Comparison of ENCODE assay signal across 8 cellular contexts in the genomic region with DNA sequence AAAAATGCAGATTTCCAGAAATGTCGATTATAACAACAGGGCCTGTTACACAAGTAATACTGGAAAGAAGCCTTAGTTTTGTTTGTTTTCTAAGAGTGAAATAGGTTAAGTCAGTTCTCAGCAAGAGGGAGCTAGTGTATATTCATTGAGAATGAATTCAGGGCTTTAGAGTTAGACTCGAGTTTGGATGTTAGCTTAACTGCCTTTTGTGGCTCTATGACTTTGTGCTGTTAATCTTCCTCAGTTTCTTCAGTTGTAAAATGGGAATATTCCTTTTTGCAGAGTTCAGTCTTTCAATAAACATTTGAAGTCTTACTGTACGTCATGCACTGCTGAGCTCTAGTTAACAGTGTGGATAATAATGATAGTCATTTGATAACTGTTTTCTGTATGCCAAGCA. TPM values are rescaled to one million over a fixed set of nuclear protein-coding genes. Genes with fewer than 3 reads are reported as not detected.
DNase-seq lines count a peak whose midpoint lies in the region; ATAC-seq, FAIRE-seq and TF ChIP-seq lines count a peak whose summit lies in the region.

No MANE protein-coding gene starts in this region.

- peak overlapping the region; percentile 96 to 100 for H3K4me3 Mint-ChIP-seq in activated T-cell treated with anti-CD3 and anti-CD28 coated beads, Interleukin-2, amount 50 U/mL, for 72 hours

- intact Hi-C loops in esophagus squamous epithelium (cut with DNase I) = loop anchor here (2.0 kb wide), 1 partner anchor 33 kb away; a partner anchor contains a TSS
- intact Hi-C loops in pancreas (cut with DNase I) = no loop called here

- no peak for FAIRE-seq in pancreas (lab: Jason Lieb, UNC)
- FAIRE-seq in HTR-8/SVneo (lab: Jason Lieb, UNC) = no peak

- H3K27me3 ChIP-seq in SJSA1 (replicated peaks) (no peaks in the 10 kb centered on the region), esophagus squamous epithelium (no peaks in the 10 kb centered on the region), pancreas (no peaks in the 10 kb centered on the region)

- H3K27ac ChIP-seq in SJSA1 (peak overlapping the region; percentile 68), esophagus squamous epithelium (peak overlapping the region; percentile 91 to 97 (median 92)), pancreas (peak overlapping the region; percentile 82 to 98 (median 89))

- ATAC-seq in activated T-cell treated with anti-CD3 and anti-CD28 coated beads, Interleukin-2, amount 50 U/mL, for 72 hours (replicated peaks in 1 of 2) = no peak
- peak; percentile 9 to 44 (median 30) for ATAC-seq in pancreas
- no peak for ATAC-seq in HG03354 (IDR thresholded peaks at IDR 0.05; ENCODE audit: poor library complexity, severe bottlenecking, unreplicated experiment)
- ATAC-seq in HG02759 (IDR thresholded peaks at IDR 0.05; ENCODE audit: unreplicated experiment) = no peak

- no peaks in the 10 kb centered on the region for H3K27me3 Mint-ChIP-seq in activated T-cell treated with anti-CD3 and anti-CD28 coated beads, Interleukin-2, amount 50 U/mL, for 72 hours (ENCODE audit: low read depth)

- TF ChIP-seq CTCF in esophagus squamous epithelium (IDR thresholded peaks at IDR 0.05) (peak in 2 of 6 experiments; percentile 4 to 14), pancreas (IDR thresholded peaks at IDR 0.05) (no peak)

- WGBS in esophagus squamous epithelium, 2 donors = 1 to 2% methylated on average over 3 of the region's 3 CpGs
- 0 to 1% methylated on average over 3 of the region's 3 CpGs for WGBS in pancreas, 2 donors

- H3K36me3 Mint-ChIP-seq in activated T-cell treated with anti-CD3 and anti-CD28 coated beads, Interleukin-2, amount 50 U/mL, for 72 hours (ENCODE audit: insufficient read depth in 2 of 2) = peaks cover 36 to 52% of the 10 kb centered on the region in 2 donors

- H3K4me3 ChIP-seq in SJSA1 (peak overlapping the region; percentile 66), esophagus squamous epithelium (peak overlapping the region; percentile 44 to 87 (median 70)), pancreas (peak overlapping the region; percentile 41 to 68 (median 54))

- TF ChIP-seq POLR2A in esophagus squamous epithelium (IDR thresholded peaks at IDR 0.05) = no peak

- H3K9me3 Mint-ChIP-seq in activated T-cell treated with anti-CD3 and anti-CD28 coated beads, Interleukin-2, amount 50 U/mL, for 72 hours = no peaks in the 10 kb centered on the region

- H3K4me1 Mint-ChIP-seq in activated T-cell treated with anti-CD3 and anti-CD28 coated beads, Interleukin-2, amount 50 U/mL, for 72 hours (ENCODE audit: low read depth) = peaks cover 59% of the 10 kb centered on the region

- H3K27ac Mint-ChIP-seq in activated T-cell treated with anti-CD3 and anti-CD28 coated beads, Interleukin-2, amount 50 U/mL, for 72 hours = peak overlapping the region; percentile 100

- peaks cover 29% of the 10 kb centered on the region for H3K36me3 ChIP-seq in SJSA1
- no peaks in the 10 kb centered on the region for H3K36me3 ChIP-seq in esophagus squamous epithelium
- H3K36me3 ChIP-seq in pancreas = no peaks in the 10 kb centered on the region

- H3K9me3 ChIP-seq in SJSA1 (replicated peaks) (no peaks in the 10 kb centered on the region), esophagus squamous epithelium (no peaks in the 10 kb centered on the region), pancreas (no peaks in the 10 kb centered on the region)

- H3K4me1 ChIP-seq in SJSA1 (replicated peaks) = peaks cover 46% of the 10 kb centered on the region
- H3K4me1 ChIP-seq in esophagus squamous epithelium = peaks cover 39 to 64% (median 44%) of the 10 kb centered on the region in 3 donors
- H3K4me1 ChIP-seq in pancreas = peaks cover 25 to 49% (median 38%) of the 10 kb centered on the region in 3 donors

- DNase-seq in activated T-cell treated with anti-CD3 and anti-CD28 coated beads, Interleukin-2, amount 50 U/mL, for 72 hours = no peak
- DNase-seq in activated T-cell treated with anti-CD3 and anti-CD28 coated beads, Interleukin-2, amount 50 U/mL, for 48 hours = no peak
- DNase-seq in SJSA1 (ENCODE audit: low read depth in 1 of 2, low spot score in 2 of 2) (peak in 1 of 2 experiments; percentile 49), esophagus squamous epithelium (lab: John Stamatoyannopoulos, UW) (no peak), pancreas (no peak), HTR-8/SVneo (ENCODE audit: insufficient read length, low spot score) (no peak)

RNA-seq across cellular contexts. Expression of a gene that starts 1.0 kb away (rescaled TPM):
- total RNA-seq in activated T-cell treated with anti-CD3 and anti-CD28 coated beads, Interleukin-2, amount 50 U/mL, for 72 hours = 100 to 1,000 TPM; 394 to 497 TPM
- 160 and 229 TPM in 2 replicates for total RNA-seq in SJSA1 (2014; rRNA removed; shearing (Covaris generic))
- total RNA-seq in esophagus squamous epithelium (100 to 1,000 TPM in 3 of 4 donors, 10 to 100 TPM in 1; 96.5 to 150 (median 110) TPM), pancreas (10 to 100 TPM; 48.1 to 64.1 (median 60.7) TPM)
- 100 to 1,000 TPM; 101 to 115 TPM for polyA plus RNA-seq in pancreas

RNA-seq across cellular contexts. Expression of a gene that starts 33.1 kb away (rescaled TPM):
- total RNA-seq in activated T-cell treated with anti-CD3 and anti-CD28 coated beads, Interleukin-2, amount 50 U/mL, for 72 hours = 100 to 1,000 TPM in 1 of 2 donors, 10 to 100 TPM in 1; 84.4 to 123 TPM
- total RNA-seq in SJSA1 (2014; rRNA removed; shearing (Covaris generic)) = 30.7 and 38.8 TPM in 2 replicates
- total RNA-seq in esophagus squamous epithelium (10 to 100 TPM; 13.0 to 60.3 (median 23.4) TPM), pancreas (10 to 100 TPM; 23.1 to 51.7 (median 29.8) TPM)
- polyA plus RNA-seq in pancreas = 10 to 100 TPM; 14.5 to 20.0 TPM

Comparison
In these comparisons a context has a peak if more than half of its experiments do, and no peak if none do; other contexts are left out.
1. ATAC-seq: peak in pancreas (4 of 4); none in activated T-cell treated with anti-CD3 and anti-CD28 coated beads, Interleukin-2, amount 50 U/mL, for 72 hours (0 of 2), HG03354 (single experiment) and HG02759 (single experiment).
2. Peak in every context shown above with its lines, with median percentiles within 50 percentile points of each other: H3K27ac ChIP-seq and H3K4me3 ChIP-seq.